8 cellular contexts compared by ENCODE assay signal in genomic region chr2:196718796-196719564, GRCh38.
A peak's percentile ranks its signal among the peaks of the same experiment; 100 is the strongest.
DNase-seq lines count a peak whose midpoint lies in the region; ATAC-seq and TF ChIP-seq lines count a peak whose summit lies in the region.

No MANE protein-coding gene starts in this region.

- no peak overlapping the region for H3K4me3 Mint-ChIP-seq in WTC11

- peaks cover 3% of the 10 kb centered on the region; the same call in 1 of the 2 replicates for H3K4me1 Mint-ChIP-seq in WTC11

- intact Hi-C loops in left lung (cut with DNase I) = no loop called here

- no peak for TF ChIP-seq CTCF in WTC11 (IDR thresholded peaks at IDR 0.05)
- no peak for TF ChIP-seq CTCF in left lung (IDR thresholded peaks at IDR 0.05)

- no peaks in the 10 kb centered on the region for H3K36me3 ChIP-seq in left lung

- no peaks in the 10 kb centered on the region for H3K27me3 Mint-ChIP-seq in WTC11 (ENCODE audit: low read depth)

- POLR2A ChIA-PET in WTC11 (lab: Charles Lee) = no interaction called here

- peak; percentile 81 for ATAC-seq in HG02678 (IDR thresholded peaks at IDR 0.05; ENCODE audit: unreplicated experiment)
- peak; percentile 88 for ATAC-seq in WTC11
- ATAC-seq in left lung = peak; percentile 72
- no peak for ATAC-seq in GM21717 (IDR thresholded peaks at IDR 0.05; ENCODE audit: unreplicated experiment)
- no peak for ATAC-seq in HG02884 (IDR thresholded peaks at IDR 0.05; ENCODE audit: unreplicated experiment)
- ATAC-seq in GM18520 (IDR thresholded peaks at IDR 0.05; ENCODE audit: unreplicated experiment) = no peak

- H3K27ac ChIP-seq in left lung = no peak overlapping the region

- H3K9me3 Mint-ChIP-seq in WTC11 = no peaks in the 10 kb centered on the region

- no peaks in the 10 kb centered on the region for H3K9me3 ChIP-seq in left lung

- no peaks in the 10 kb centered on the region for H3K4me1 ChIP-seq in left lung

- H3K4me3 ChIP-seq in left lung = no peak overlapping the region

- DNase-seq in DMS 273 (lab: John Stamatoyannopoulos, UW; ENCODE audit: unreplicated experiment) (peak; percentile 69), WTC11 (ENCODE audit: low spot score) (peak; percentile 26), left lung (peak in 1 of 2 donors; percentile 76), occipital lobe (lab: John Stamatoyannopoulos, UW) (no peak)

- peaks cover 32% of the 10 kb centered on the region for H3K36me3 Mint-ChIP-seq in WTC11

- H3K27ac Mint-ChIP-seq in WTC11 = peak overlapping the region; percentile 70; the same call in 1 of the 2 replicates

- CTCF ChIA-PET in WTC11 (lab: Charles Lee) = interaction anchor here (1.7 to 1.9 kb wide), 2 partner anchors 17 to 32 kb away, joined by 7 read pairs; no protein-coding TSS in a partner anchor

- no peaks in the 10 kb centered on the region for H3K27me3 ChIP-seq in left lung

TF ChIP-seq in WTC11, 78 proteins besides CTCF, POLR2A, EP300 and RAD21:
- TF ChIP-seq NR3C1 (CRISPR knock-in tag; conservative IDR thresholded peaks at IDR 0.05; ENCODE audit: low read depth) (no peak), EMX1 (CRISPR knock-in tag; IDR thresholded peaks at IDR 0.05) (no peak), CDX4 (CRISPR knock-in tag; IDR thresholded peaks at IDR 0.05; ENCODE audit: borderline replicate concordance) (no peak), RORB (CRISPR knock-in tag; IDR thresholded peaks at IDR 0.05) (no peak), GTF2I (CRISPR knock-in tag; conservative IDR thresholded peaks at IDR 0.05) (no peak), PREB (CRISPR knock-in tag; IDR thresholded peaks at IDR 0.05; ENCODE audit: borderline replicate concordance) (no peak), TEAD4 (CRISPR knock-in tag; IDR thresholded peaks at IDR 0.05) (no peak), KAT7 (CRISPR knock-in tag; IDR thresholded peaks at IDR 0.05; ENCODE audit: borderline replicate concordance) (no peak), AR (CRISPR knock-in tag; IDR thresholded peaks at IDR 0.05) (no peak), ZNF281 (CRISPR knock-in tag; IDR thresholded peaks at IDR 0.05) (no peak), ZNF121 (CRISPR knock-in tag; IDR thresholded peaks at IDR 0.05) (no peak), NFE2L1 (CRISPR knock-in tag; IDR thresholded peaks at IDR 0.05) (no peak), ZNF396 (CRISPR knock-in tag; IDR thresholded peaks at IDR 0.05; ENCODE audit: borderline replicate concordance) (no peak)
- TF ChIP-seq, protein P1, sequence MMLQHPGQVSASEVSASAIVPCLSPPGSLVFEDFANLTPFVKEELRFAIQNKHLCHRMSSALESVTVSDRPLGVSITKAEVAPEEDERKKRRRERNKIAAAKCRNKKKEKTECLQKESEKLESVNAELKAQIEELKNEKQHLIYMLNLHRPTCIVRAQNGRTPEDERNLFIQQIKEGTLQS (CRISPR knock-in tag; conservative IDR thresholded peaks at IDR 0.05) = no peak
- TF ChIP-seq, protein P2, sequence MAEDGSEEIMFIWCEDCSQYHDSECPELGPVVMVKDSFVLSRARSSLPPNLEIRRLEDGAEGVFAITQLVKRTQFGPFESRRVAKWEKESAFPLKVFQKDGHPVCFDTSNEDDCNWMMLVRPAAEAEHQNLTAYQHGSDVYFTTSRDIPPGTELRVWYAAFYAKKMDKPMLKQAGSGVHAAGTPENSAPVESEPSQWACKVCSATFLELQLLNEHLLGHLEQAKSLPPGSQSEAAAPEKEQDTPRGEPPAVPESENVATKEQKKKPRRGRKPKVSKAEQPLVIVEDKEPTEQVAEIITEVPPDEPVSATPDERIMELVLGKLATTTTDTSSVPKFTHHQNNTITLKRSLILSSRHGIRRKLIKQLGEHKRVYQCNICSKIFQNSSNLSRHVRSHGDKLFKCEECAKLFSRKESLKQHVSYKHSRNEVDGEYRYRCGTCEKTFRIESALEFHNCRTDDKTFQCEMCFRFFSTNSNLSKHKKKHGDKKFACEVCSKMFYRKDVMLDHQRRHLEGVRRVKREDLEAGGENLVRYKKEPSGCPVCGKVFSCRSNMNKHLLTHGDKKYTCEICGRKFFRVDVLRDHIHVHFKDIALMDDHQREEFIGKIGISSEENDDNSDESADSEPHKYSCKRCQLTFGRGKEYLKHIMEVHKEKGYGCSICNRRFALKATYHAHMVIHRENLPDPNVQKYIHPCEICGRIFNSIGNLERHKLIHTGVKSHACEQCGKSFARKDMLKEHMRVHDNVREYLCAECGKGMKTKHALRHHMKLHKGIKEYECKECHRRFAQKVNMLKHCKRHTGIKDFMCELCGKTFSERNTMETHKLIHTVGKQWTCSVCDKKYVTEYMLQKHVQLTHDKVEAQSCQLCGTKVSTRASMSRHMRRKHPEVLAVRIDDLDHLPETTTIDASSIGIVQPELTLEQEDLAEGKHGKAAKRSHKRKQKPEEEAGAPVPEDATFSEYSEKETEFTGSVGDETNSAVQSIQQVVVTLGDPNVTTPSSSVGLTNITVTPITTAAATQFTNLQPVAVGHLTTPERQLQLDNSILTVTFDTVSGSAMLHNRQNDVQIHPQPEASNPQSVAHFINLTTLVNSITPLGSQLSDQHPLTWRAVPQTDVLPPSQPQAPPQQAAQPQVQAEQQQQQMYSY (CRISPR knock-in tag; IDR thresholded peaks at IDR 0.05) = no peak
TF ChIP-seq in WTC11: peak in this region for 0.

Comparison
In these comparisons a context has a peak if more than half of its experiments do, and no peak if none do; other contexts are left out.
1. ATAC-seq: peak in HG02678 (single experiment), WTC11 (single experiment) and left lung (single experiment); none in GM21717 (single experiment), HG02884 (single experiment) and GM18520 (single experiment).